In genomic region chr18:13614701-13615288, GRCh38 we compare ENCODE assay signal across 1 cellular context.
TF ChIP-seq lines count a peak whose summit lies in the region.

No MANE protein-coding gene starts in this region.

TF ChIP-seq in HepG2, 621 proteins besides CTCF, POLR2A, EP300 and RAD21 (continued from another document):
- TF ChIP-seq ARNT2 (CRISPR knock-in tag; IDR thresholded peaks at IDR 0.05; ENCODE audit: low read depth) (no peak), TERF1 (CRISPR knock-in tag; IDR thresholded peaks at IDR 0.05) (no peak), POLR2AphosphoS5 (IDR thresholded peaks at IDR 0.05; ENCODE audit: low read depth, low read length) (no peak), ZBTB34 (CRISPR knock-in tag; IDR thresholded peaks at IDR 0.05) (no peak), RARG (CRISPR knock-in tag; IDR thresholded peaks at IDR 0.05; ENCODE audit: low read depth) (no peak)
TF ChIP-seq in HepG2: peak in this region for 0.
